Comparison of ENCODE assay signal across 33 cellular contexts in genomic region chr2:63127594-63127993, GRCh38.
"Had no signal": no experiment of that assay in that cellular context is flagged by ENCODE, and none has a peak within 500 bp of the region (broad histone marks: within the 10 kb centered on the region; RNA-seq: fewer than 3 reads in every experiment).

No MANE protein-coding gene starts in this region.

- H3K36me3 ChIP-seq: adrenal gland, ascending aorta, brain microvascular endothelial cell, breast epithelium, cardiac muscle cell, colonic mucosa had no signal

- H3K27ac ChIP-seq: adrenal gland, ascending aorta, body of pancreas, brain microvascular endothelial cell, breast epithelium, cardiac muscle cell, colonic mucosa had no signal

- H3K9me3 ChIP-seq: body of pancreas, colonic mucosa had no signal

- H3K4me1 ChIP-seq: adrenal gland, ascending aorta, body of pancreas, breast epithelium, colonic mucosa had no signal

- H3K4me3 ChIP-seq: adrenal gland, ascending aorta, body of pancreas, breast epithelium, cardiac muscle cell, colonic mucosa had no signal

- FAIRE-seq: astrocyte, bronchial epithelial cell, colon had no signal

- H3K27me3 ChIP-seq: adrenal gland, ascending aorta, body of pancreas, brain microvascular endothelial cell, breast epithelium, cardiac muscle cell, colonic mucosa had no signal

- ATAC-seq: activated naive CD4-positive, alpha-beta T cell treated with anti-CD3 and anti-CD28 coated beads, Interleukin-2, amount 50 U/mL, for 72 hours; activated naive CD8-positive, alpha-beta T cell treated with anti-CD3 and anti-CD28 coated beads, Interleukin-2, amount 50 U/mL, for 24 hours; activated T-cell treated with anti-CD3 and anti-CD28 coated beads, Interleukin-2, amount 50 U/mL, for 72 hours; activated T-helper 17 cell treated with anti-CD3 and anti-CD28 coated beads, Interleukin-2, amount 50 U/mL, for 72 hours; body of pancreas had no signal

- DNase-seq: activated effector memory CD4-positive, alpha-beta T cell treated with anti-CD3 and anti-CD28 coated beads, Interleukin-2, amount 50 U/mL, for 16 hours; activated effector memory CD4-positive, alpha-beta T cell treated with Interleukin-2 at 50 U/mL for 16 hours; activated gamma-delta T cell; activated gamma-delta T cell treated with Interleukin-2 at 50 U/mL for 16 hours; activated naive CD4-positive, alpha-beta T cell; activated naive CD4-positive, alpha-beta T cell treated with anti-CD3 and anti-CD28 coated beads for 36 hours; activated naive CD4-positive, alpha-beta T cell treated with anti-CD3 and anti-CD28 coated beads, Interleukin-2, amount 10 ng/mL, durations not matched to agents 7 days and 5 days; activated naive CD4-positive, alpha-beta T cell treated with anti-CD3 and anti-CD28 coated beads, Interleukin-2, amount 50 U/mL, for 16 hours; activated naive CD4-positive, alpha-beta T cell treated with Interleukin-2 at 50 U/mL for 16 hours; activated naive CD8-positive, alpha-beta T cell treated with anti-CD3 and anti-CD28 coated beads for 36 hours; activated naive CD8-positive, alpha-beta T cell treated with anti-CD3 and anti-CD28 coated beads, Interleukin-2, amount 10 ng/mL, durations not matched to agents 7 days and 5 days; activated naive CD8-positive, alpha-beta T cell treated with anti-CD3 and anti-CD28 coated beads, Interleukin-2, amount 50 U/mL, for 24 hours; activated T-cell treated with anti-CD3 and anti-CD28 coated beads, Interleukin-2, amount 50 U/mL, for 48 hours; activated T-cell treated with anti-CD3 and anti-CD28 coated beads, Interleukin-2, amount 50 U/mL, for 72 hours; adrenal gland; amniotic stem cell; amygdala; anterior cingulate cortex; aorta; body of pancreas; brain microvascular endothelial cell; caudate nucleus; central memory CD4-positive, alpha-beta T cell; cerebellar nuclear complex; colonic mucosa had no signal
